ENCODE assay signal across 11 cellular contexts in the genomic region with DNA sequence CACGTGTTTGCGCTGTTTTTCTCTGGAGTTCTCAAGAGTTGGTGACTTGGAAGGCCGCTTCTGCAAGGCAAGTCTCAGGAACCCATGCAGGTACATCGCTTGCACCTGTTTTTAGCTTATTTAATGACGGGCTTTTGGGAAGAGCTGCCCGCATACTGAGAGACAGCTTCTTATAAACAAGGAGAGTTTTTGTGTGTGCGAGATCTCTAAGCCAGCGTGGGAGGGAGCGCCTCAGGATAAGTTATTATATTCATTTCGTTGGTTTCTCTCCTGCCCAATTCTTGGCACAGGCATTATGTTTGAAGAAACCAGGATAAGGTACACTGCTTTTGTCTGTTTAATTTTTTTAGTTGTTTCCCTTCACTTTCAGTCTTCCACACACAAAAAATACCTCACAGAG. TPM values are rescaled to one million over a fixed set of nuclear protein-coding genes. Genes with fewer than 3 reads are reported as not detected.
DNase-seq lines count a peak whose midpoint lies in the region; ATAC-seq and TF ChIP-seq lines count a peak whose summit lies in the region.
"Had no signal": no experiment of that assay in that cellular context is flagged by ENCODE, and none has a peak within 500 bp of the region (broad histone marks: within the 10 kb centered on the region; RNA-seq: fewer than 3 reads in every experiment).

No MANE protein-coding gene starts in this region.

- intact Hi-C loops in CD4-positive, alpha-beta memory T cell (cut with micrococcal nuclease), result loop anchor here (1.0 kb wide), 1 partner anchor 11 kb away; a partner anchor contains a TSS

- 95 to 96% methylated on average over 10 of the region's 10 CpGs for WGBS in endodermal cell (ENCODE audit: insufficient coverage in 1 of 2, insufficient read length in 1 of 2), 2 experiments

- H3K9me3 ChIP-seq in CD4-positive, alpha-beta memory T cell (ENCODE audit: control insufficient read depth in 1 of 2, low read length in 2 of 2), result no peaks in the 10 kb centered on the region
- H3K9me3 ChIP-seq in KOPT-K1 (ENCODE audit: insufficient read depth, low read length, poor library complexity, severe bottlenecking), result no peaks in the 10 kb centered on the region
- H3K9me3 ChIP-seq in endodermal cell (ENCODE audit: control insufficient read depth, low read length), result peaks cover 6% of the 10 kb centered on the region

- CTCF ChIA-PET in CD4-positive, alpha-beta memory T cell (lab: Charles Lee; ENCODE audit: partially characterized antibody), result interaction anchor here (0.7 to 3.2 kb wide), 7 partner anchors 12 to 252 kb away, joined by 3 to 29 read pairs (median 7); a partner anchor contains a TSS

- H3K9ac ChIP-seq in endodermal cell (ENCODE audit: extremely low read depth, low read length, poor library complexity, severe bottlenecking), result no peak overlapping the region

- no peak overlapping the region for H3K27ac ChIP-seq in CD4-positive, alpha-beta memory T cell (ENCODE audit: low read depth, low read length)
- H3K27ac ChIP-seq in KOPT-K1 (ENCODE audit: low read depth, low read length, poor library complexity, severe bottlenecking), result peak overlapping the region; percentile 83
- no peak overlapping the region for H3K27ac ChIP-seq in endodermal cell (ENCODE audit: low read depth, low read length)
- H3K27ac ChIP-seq: SJSA1 had no signal

- no peak for DNase-seq in CD4-positive, alpha-beta memory T cell
- DNase-seq in endodermal cell (no peak), nephron progenitor cell (no peak), NCI-H2081 treated with DMSO at 0.1 percent for 48 hours (lab: John Stamatoyannopoulos, UW) (no peak), LoVo (ENCODE audit: low spot score) (no peak)
- DNase-seq in stimulated activated naive CD8-positive, alpha-beta T cell treated with anti-CD3 and anti-CD28 coated beads, Interleukin-15, amount 100 ng/mL, for 72 hours, result no peak
- DNase-seq: mucosa of descending colon; stimulated activated CD8-positive, alpha-beta memory T cell treated with anti-CD3 and anti-CD28 coated beads, Interleukin-4, amount 100 ng/mL, for 48 hours had no signal

- H3K27me3 ChIP-seq in CD4-positive, alpha-beta memory T cell (ENCODE audit: insufficient read depth, low read length), result no peaks in the 10 kb centered on the region
- H3K27me3 ChIP-seq in endodermal cell (ENCODE audit: control insufficient read depth, insufficient read depth, low read length, poor library complexity, severe bottlenecking), result no peaks in the 10 kb centered on the region
- H3K27me3 ChIP-seq: SJSA1 had no signal

- no peak overlapping the region for H3K4me3 Mint-ChIP-seq in CD4-positive, alpha-beta memory T cell
- H3K4me3 Mint-ChIP-seq in endodermal cell (no peak overlapping the region), nephron progenitor cell (no peak overlapping the region)
- H3K4me3 Mint-ChIP-seq in stimulated activated naive CD8-positive, alpha-beta T cell treated with anti-CD3 and anti-CD28 coated beads, Interleukin-15, amount 100 ng/mL, for 72 hours, result no peak overlapping the region

- H3K36me3 Mint-ChIP-seq in CD4-positive, alpha-beta memory T cell, result peaks cover 10 to 37% of the 10 kb centered on the region in 2 donors
- H3K36me3 Mint-ChIP-seq in endodermal cell (ENCODE audit: low read depth) (peaks cover 63% of the 10 kb centered on the region), nephron progenitor cell (ENCODE audit: low read depth) (peaks cover 35% of the 10 kb centered on the region)

- H3K9me3 Mint-ChIP-seq in CD4-positive, alpha-beta memory T cell, result no peaks in the 10 kb centered on the region
- peaks cover 1% of the 10 kb centered on the region for H3K9me3 Mint-ChIP-seq in endodermal cell
- H3K9me3 Mint-ChIP-seq in nephron progenitor cell, result peaks cover 8% of the 10 kb centered on the region
- H3K9me3 Mint-ChIP-seq in stimulated activated naive CD8-positive, alpha-beta T cell treated with anti-CD3 and anti-CD28 coated beads, Interleukin-15, amount 100 ng/mL, for 72 hours, result no peaks in the 10 kb centered on the region

- ATAC-seq in GM18867 (IDR thresholded peaks at IDR 0.05; ENCODE audit: unreplicated experiment), result no peak
- ATAC-seq in stimulated activated naive CD8-positive, alpha-beta T cell treated with anti-CD3 and anti-CD28 coated beads, Interleukin-15, amount 100 ng/mL, for 72 hours, result no peak

- peaks cover 13% of the 10 kb centered on the region for H3K36me3 ChIP-seq in CD4-positive, alpha-beta memory T cell (ENCODE audit: insufficient read depth, low read length)
- peaks cover 69% of the 10 kb centered on the region for H3K36me3 ChIP-seq in KOPT-K1 (ENCODE audit: insufficient read depth, low read length)
- H3K36me3 ChIP-seq in endodermal cell (ENCODE audit: control insufficient read depth, insufficient read depth, low read length), result peaks cover 81% of the 10 kb centered on the region

- peaks cover 27% of the 10 kb centered on the region for H3K4me1 ChIP-seq in CD4-positive, alpha-beta memory T cell (ENCODE audit: insufficient read depth, low read length)
- peaks cover 6% of the 10 kb centered on the region for H3K4me1 ChIP-seq in endodermal cell (ENCODE audit: control insufficient read depth, insufficient read depth, low read length)
- H3K4me1 ChIP-seq: SJSA1 had no signal

- H3K27ac Mint-ChIP-seq in CD4-positive, alpha-beta memory T cell, result peak overlapping the region; percentile 10 to 97 (median 94)
- H3K27ac Mint-ChIP-seq in endodermal cell (peak overlapping the region; percentile 69), nephron progenitor cell (peak overlapping the region; percentile 51)
- H3K27ac Mint-ChIP-seq in stimulated activated naive CD8-positive, alpha-beta T cell treated with anti-CD3 and anti-CD28 coated beads, Interleukin-15, amount 100 ng/mL, for 72 hours, result peak overlapping the region in 1 of 2 donors; percentile 97

- TF ChIP-seq CTCF in endodermal cell (conservative IDR thresholded peaks at IDR 0.05), result no peak
- no peak for TF ChIP-seq CTCF in nephron progenitor cell (IDR thresholded peaks at IDR 0.05)

- POLR2A ChIA-PET in CD4-positive, alpha-beta memory T cell (lab: Charles Lee; ENCODE audit: partially characterized antibody), result interaction anchor here (1.2 to 3.1 kb wide), 3 partner anchors 11 to 85 kb away, joined by 3 to 38 read pairs (median 18); a partner anchor contains a TSS

- peaks cover 12 to 26% (median 17%) of the 10 kb centered on the region in 4 donors for H3K4me1 Mint-ChIP-seq in CD4-positive, alpha-beta memory T cell
- peaks cover 45% of the 10 kb centered on the region for H3K4me1 Mint-ChIP-seq in endodermal cell
- H3K4me1 Mint-ChIP-seq in nephron progenitor cell, result peaks cover 26% of the 10 kb centered on the region
- H3K4me1 Mint-ChIP-seq in stimulated activated naive CD8-positive, alpha-beta T cell treated with anti-CD3 and anti-CD28 coated beads, Interleukin-15, amount 100 ng/mL, for 72 hours, result peaks cover 25% of the 10 kb centered on the region

- H3K27me3 Mint-ChIP-seq in CD4-positive, alpha-beta memory T cell, result no peaks in the 10 kb centered on the region
- H3K27me3 Mint-ChIP-seq in endodermal cell (ENCODE audit: insufficient read depth) (no peaks in the 10 kb centered on the region), nephron progenitor cell (ENCODE audit: low read depth, poor library complexity) (peaks cover 3% of the 10 kb centered on the region)
- no peaks in the 10 kb centered on the region for H3K27me3 Mint-ChIP-seq in stimulated activated naive CD8-positive, alpha-beta T cell treated with anti-CD3 and anti-CD28 coated beads, Interleukin-15, amount 100 ng/mL, for 72 hours

- H3K4me3 ChIP-seq in CD4-positive, alpha-beta memory T cell (ENCODE audit: low read length in 2 of 2), result no peak overlapping the region
- H3K4me3 ChIP-seq in endodermal cell (ENCODE audit: low read length), result no peak overlapping the region
- H3K4me3 ChIP-seq: mucosa of descending colon, SJSA1 had no signal

RNA-seq across cellular contexts. Expression of a gene that starts 11.4 kb away (rescaled TPM):
- 100 to 1,000 TPM in 1 of 2 experiments, 10 to 100 TPM in 1; 95.7 to 104 TPM for total RNA-seq in CD4-positive, alpha-beta memory T cell
- 10 to 100 TPM; 27.6 to 39.1 TPM for polyA plus RNA-seq in CD4-positive, alpha-beta memory T cell
- 100 to 1,000 TPM; 149 to 161 TPM for total RNA-seq in endodermal cell
- 63.0 TPM for polyA plus RNA-seq in endodermal cell (2013, experiment 1 of 2)
- polyA plus RNA-seq in endodermal cell (2013, experiment 2 of 2), result 66.3 TPM
